ENCODE assay signal across 29 cellular contexts in genomic region chr5:133434336-133434735, GRCh38.
"Had no signal": no experiment of that assay in that cellular context is flagged by ENCODE, and none has a peak within 500 bp of the region (broad histone marks: within the 10 kb centered on the region; RNA-seq: fewer than 3 reads in every experiment).

No MANE protein-coding gene starts in this region.

- ATAC-seq: left colon; left lung; lower lobe of right lung; naive thymus-derived CD8-positive, alpha-beta T cell; pancreas; right cardiac atrium; sciatic nerve; upper lobe of right lung had no signal

- H3K4me1 ChIP-seq: left lung, lower lobe of right lung, pancreas, prostate gland, suprapubic skin, upper lobe of right lung had no signal

- H3K4me1 Mint-ChIP-seq: nephron had no signal

- DNase-seq: hippocampal formation; kidney; left colon; left lung; lower lobe of right lung; mammary epithelial cell; mesenchymal stem cell; naive thymus-derived CD8-positive, alpha-beta T cell; nucleus accumbens; pancreas; posterior cingulate gyrus; retina; right cardiac atrium; stimulated activated CD4-positive, alpha-beta T cell treated with anti-CD3 and anti-CD28 coated beads, Interleukin-12 subunit alpha, Interleukin-12 subunit beta, amount 100 ng/mL, for 4 hours; stimulated activated CD4-positive, alpha-beta T cell treated with anti-CD3 and anti-CD28 coated beads, Interleukin-15, amount 100 ng/mL, for 24 hours; stimulated activated CD4-positive, alpha-beta T cell treated with anti-CD3 and anti-CD28 coated beads, Interleukin-2, amount 100 ng/mL, for 24 hours; stimulated activated CD4-positive, alpha-beta T cell treated with anti-CD3 and anti-CD28 coated beads, Interleukin-4, amount 100 ng/mL, for 1 hour; stimulated activated naive CD4-positive, alpha-beta T cell; tibial artery; trophoblast cell; upper lobe of right lung had no signal

- H3K4me3 Mint-ChIP-seq: naive thymus-derived CD8-positive, alpha-beta T cell; nephron; neural crest cell; stimulated activated naive CD8-positive, alpha-beta T cell treated with anti-CD3 and anti-CD28 coated beads, Interleukin-15, Interleukin-2, amounts not matched to agents 100 ng/mL and 50 ng/mL, for 24 hours had no signal

- H3K27ac Mint-ChIP-seq: naive thymus-derived CD8-positive, alpha-beta T cell; stimulated activated naive CD8-positive, alpha-beta T cell treated with anti-CD3 and anti-CD28 coated beads, Interleukin-15, Interleukin-2, amounts not matched to agents 100 ng/mL and 50 ng/mL, for 24 hours had no signal

- H3K9me3 ChIP-seq: left lung, lower lobe of right lung, pancreas, prostate gland, suprapubic skin, thoracic aorta, tibial artery, upper lobe of right lung had no signal

- H3K36me3 ChIP-seq: left lung, lower lobe of right lung, pancreas, prostate gland, suprapubic skin, thoracic aorta, tibial artery, upper lobe of right lung had no signal

- H3K9me3 Mint-ChIP-seq: naive thymus-derived CD8-positive, alpha-beta T cell; nephron; stimulated activated naive CD8-positive, alpha-beta T cell treated with anti-CD3 and anti-CD28 coated beads, Interleukin-15, Interleukin-2, amounts not matched to agents 100 ng/mL and 50 ng/mL, for 24 hours had no signal

- H3K4me3 ChIP-seq: left lung, lower lobe of right lung, pancreas, prostate gland, skin epidermis, suprapubic skin, thoracic aorta, tibial artery, upper lobe of right lung had no signal

- H3K27ac ChIP-seq: left lung, lower lobe of right lung, pancreas, prostate gland, skin epidermis, suprapubic skin, thoracic aorta, upper lobe of right lung had no signal

- H3K27me3 ChIP-seq: pancreas, suprapubic skin, tibial artery, upper lobe of right lung had no signal

- H3K36me3 Mint-ChIP-seq: naive thymus-derived CD8-positive, alpha-beta T cell had no signal
